In the genomic region with DNA sequence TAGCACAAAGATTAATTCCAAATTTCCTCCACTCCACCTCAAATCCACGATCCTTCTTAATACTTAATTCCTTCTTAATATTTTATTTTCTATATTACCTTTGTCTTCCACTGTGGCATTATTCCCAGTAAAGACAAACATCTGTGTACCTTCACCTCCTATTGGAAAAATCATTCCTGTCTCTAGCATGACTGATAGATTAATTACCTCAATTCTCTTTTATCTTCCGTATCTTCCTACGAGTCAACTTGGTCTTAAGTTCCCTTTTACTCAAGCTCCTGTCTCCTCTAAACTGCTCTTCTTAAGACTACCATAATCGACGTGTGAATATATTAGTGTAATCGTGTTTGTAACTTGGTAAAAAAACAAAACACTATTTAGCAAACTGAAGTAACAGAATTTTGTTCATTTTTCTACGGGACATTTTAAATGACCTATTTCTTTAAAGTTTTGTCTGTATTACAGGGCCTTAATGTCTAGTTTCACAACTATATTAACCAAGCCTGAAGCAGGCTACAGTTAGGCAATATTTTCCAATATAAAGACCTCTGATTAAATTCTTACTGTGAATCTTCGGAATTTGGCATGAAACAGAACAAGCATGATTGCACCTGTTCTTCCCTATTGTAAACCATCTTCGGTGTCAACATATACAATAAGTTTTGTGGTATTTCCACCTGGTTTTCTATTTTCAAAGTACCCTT, we compare ENCODE assay signal across 1 cellular context.
TF ChIP-seq lines count a peak whose summit lies in the region.

No MANE protein-coding gene starts in this region.

TF ChIP-seq in HepG2, 621 proteins besides CTCF, POLR2A, EP300 and RAD21 (continued from another document):
- TF ChIP-seq GATAD2A (CRISPR knock-in tag; IDR thresholded peaks at IDR 0.05) (no peak), ZNF333 (CRISPR knock-in tag; IDR thresholded peaks at IDR 0.05; ENCODE audit: borderline replicate concordance) (no peak), HNRNPK (IDR thresholded peaks at IDR 0.05; ENCODE audit: low read depth, low read length, poor library complexity, severe bottlenecking) (no peak)
- TF ChIP-seq, protein P1, sequence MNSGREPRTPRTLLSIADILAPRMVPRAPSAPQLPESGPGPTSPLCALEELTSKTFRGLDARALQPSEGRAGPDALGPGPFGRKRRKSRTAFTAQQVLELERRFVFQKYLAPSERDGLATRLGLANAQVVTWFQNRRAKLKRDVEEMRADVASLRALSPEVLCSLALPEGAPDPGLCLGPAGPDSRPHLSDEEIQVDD (CRISPR knock-in tag; IDR thresholded peaks at IDR 0.05; ENCODE audit: borderline replicate concordance), result no peak
